In the genomic region with DNA sequence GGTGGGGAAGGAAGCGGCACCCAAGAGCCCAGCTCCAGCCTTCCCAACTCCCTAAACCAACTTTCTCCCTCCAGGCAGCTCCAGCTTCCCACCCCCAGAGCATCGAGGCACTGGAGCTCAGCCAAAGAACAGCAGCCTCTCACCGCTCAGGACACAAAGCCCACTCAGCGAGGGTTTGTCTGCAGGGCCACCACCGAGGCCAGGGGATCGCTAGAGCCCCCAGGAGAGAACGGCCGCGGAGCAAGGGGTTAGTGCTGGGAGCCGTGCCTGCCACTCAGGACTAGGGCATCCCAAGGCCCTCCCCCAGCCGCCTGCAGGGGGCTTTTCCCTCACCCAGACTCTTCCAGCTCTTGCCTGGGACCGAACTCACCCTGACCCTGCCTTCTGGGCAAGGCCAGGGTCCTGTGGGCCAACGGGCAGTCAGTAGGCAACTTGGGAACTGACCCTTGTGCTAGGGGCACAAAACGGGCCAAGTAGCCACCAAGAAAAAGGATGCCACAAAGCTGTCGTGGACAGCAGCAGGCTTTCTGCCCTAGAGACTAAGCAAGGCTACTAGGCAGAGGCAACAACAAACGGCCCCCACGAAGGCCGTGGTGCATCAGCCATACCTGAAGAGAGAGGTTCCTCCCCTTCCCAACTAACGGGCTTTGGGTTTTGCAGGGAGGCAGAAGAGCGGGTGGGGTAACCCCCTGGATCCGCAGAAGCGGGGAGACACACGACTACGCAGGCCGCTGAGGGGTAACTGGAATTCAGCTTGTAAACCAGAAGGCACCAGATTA, we compare ENCODE assay signal across 8 cellular contexts. TPM values are rescaled to one million over a fixed set of nuclear protein-coding genes. Genes with fewer than 3 reads are reported as not detected.
A peak's percentile ranks its signal among the peaks of the same experiment; 100 is the strongest.
DNase-seq lines count a peak whose midpoint lies in the region; ATAC-seq and TF ChIP-seq lines count a peak whose summit lies in the region.

No MANE protein-coding gene starts in this region.

- H3K4me3 ChIP-seq in BJ (ENCODE audit: low read depth, low read length) (peak overlapping the region; percentile 75), lower leg skin (ENCODE audit: low read depth, poor library complexity, severe bottlenecking) (no peak overlapping the region)

- in situ Hi-C loops in KBM-7 (cut with MboI; ENCODE audit: low pct_unique_long_range_greater_than_20kb, low sequenced_read_pairs), result no loop called here

- peaks cover 17% of the 10 kb centered on the region for H3K36me3 Mint-ChIP-seq in central memory CD8-positive, alpha-beta T cell (ENCODE audit: insufficient read depth)
- no peaks in the 10 kb centered on the region for H3K36me3 Mint-ChIP-seq in natural killer cell

- no peak for ATAC-seq in central memory CD8-positive, alpha-beta T cell (replicated peaks; ENCODE audit: extremely low read depth, poor library complexity, severe bottlenecking)
- ATAC-seq in natural killer cell, result no peak
- ATAC-seq in GM18870 (IDR thresholded peaks at IDR 0.05; ENCODE audit: unreplicated experiment), result no peak

- H3K4me3 Mint-ChIP-seq in central memory CD8-positive, alpha-beta T cell, result peak overlapping the region; percentile 99
- H3K4me3 Mint-ChIP-seq in natural killer cell, result peak overlapping the region; percentile 100

- no peak for DNase-seq in BJ (ENCODE audit: low read depth)
- peak; percentile 45 for DNase-seq in KBM-7
- DNase-seq in central memory CD8-positive, alpha-beta T cell (ENCODE audit: low spot score in 2 of 2), result no peak
- DNase-seq in natural killer cell, result no peak
- no peak for DNase-seq in activated CD4-positive, CD25-positive, alpha-beta regulatory T cell (lab: John Stamatoyannopoulos, UW)
- DNase-seq in lower leg skin (ENCODE audit: low spot score in 2 of 2), result no peak
- no peak for DNase-seq in NCI-H510A treated with DMSO at 0.1 percent for 48 hours (lab: John Stamatoyannopoulos, UW)

- H3K36me3 ChIP-seq in BJ (ENCODE audit: control insufficient read depth, insufficient read depth, low read length), result no peaks in the 10 kb centered on the region

- intact Hi-C loops in natural killer cell (cut with micrococcal nuclease), result loop anchor here (5.0 kb wide), 2 partner anchors 42 to 207 kb away; a partner anchor contains a TSS
- intact Hi-C loops in lower leg skin (cut with DNase I; ENCODE audit: low total_unique reads), result no loop called here

- H3K4me1 Mint-ChIP-seq in central memory CD8-positive, alpha-beta T cell, result peaks cover 36% of the 10 kb centered on the region
- H3K4me1 Mint-ChIP-seq in natural killer cell, result peaks cover 41 to 51% of the 10 kb centered on the region in 2 donors

- no peak for TF ChIP-seq POLR2A in lower leg skin (IDR thresholded peaks at IDR 0.05)

- H3K27ac Mint-ChIP-seq in central memory CD8-positive, alpha-beta T cell (ENCODE audit: low read depth), result peak overlapping the region; percentile 35
- peak overlapping the region; percentile 99 to 100 for H3K27ac Mint-ChIP-seq in natural killer cell

- CTCF ChIA-PET in BJ (lab: Yijun Ruan, JAX), result interaction anchor here (1.1 to 4.7 kb wide), 5 partner anchors 8 to 77 kb away, joined by 3 to 19 read pairs (median 3); no protein-coding TSS in a partner anchor

- no peaks in the 10 kb centered on the region for H3K27me3 ChIP-seq in BJ (ENCODE audit: control insufficient read depth, insufficient read depth, low read length)

- 7 to 37% methylated on average over 6 to 25 of the region's 25 CpGs for WGBS in lower leg skin, 2 donors

- TF ChIP-seq CTCF in BJ (IDR thresholded peaks at IDR 0.05; ENCODE audit: insufficient read depth, low read depth, low read length) (no peak), natural killer cell (IDR thresholded peaks at IDR 0.05) (no peak), lower leg skin (IDR thresholded peaks at IDR 0.05) (no peak)

- no peaks in the 10 kb centered on the region for H3K9me3 Mint-ChIP-seq in central memory CD8-positive, alpha-beta T cell
- H3K9me3 Mint-ChIP-seq in natural killer cell, result no peaks in the 10 kb centered on the region

- POLR2A ChIA-PET in BJ (lab: Charles Lee), result no interaction called here

- no peaks in the 10 kb centered on the region for H3K27me3 Mint-ChIP-seq in central memory CD8-positive, alpha-beta T cell
- no peaks in the 10 kb centered on the region for H3K27me3 Mint-ChIP-seq in natural killer cell (ENCODE audit: low read depth in 2 of 2)

RNA-seq across cellular contexts. Expression of a gene that starts 2.3 kb away (rescaled TPM):
- polyA plus RNA-seq in BJ (2011; rRNA removed), result 2.5 and 3.3 TPM in 2 replicates
- 14.6 and 23.4 TPM in 2 replicates for polyA minus RNA-seq in BJ (2011; rRNA and poly(A)+ RNA removed)
- total RNA-seq in natural killer cell (10 to 100 TPM; 65.2 to 76.7 (median 67.5) TPM), lower leg skin (10 to 100 TPM; 32.6 to 51.6 (median 40.9) TPM)

RNA-seq across cellular contexts. Expression of a gene that starts 3.2 kb away (rescaled TPM):
- polyA plus RNA-seq in BJ (2011; rRNA removed), result 6.0 and 8.7 TPM in 2 replicates
- polyA minus RNA-seq in BJ (2011; rRNA and poly(A)+ RNA removed), result 2.7 and 4.2 TPM in 2 replicates
- 1 to 10 TPM; 1.2 to 4.3 (median 1.4) TPM for total RNA-seq in natural killer cell
- total RNA-seq in lower leg skin, result 10 to 100 TPM; 10.1 to 21.6 (median 14.4) TPM

RNA-seq across cellular contexts. Expression of a gene that starts 24.9 kb away (rescaled TPM):
- 0.36 and 0.43 TPM in 2 replicates for polyA plus RNA-seq in BJ (2011; rRNA removed)
- 0.31 TPM in 1 of 2 replicates, not detected in the other for polyA minus RNA-seq in BJ (2011; rRNA and poly(A)+ RNA removed)
- total RNA-seq in natural killer cell (10 to 100 TPM; 14.3 to 17.1 (median 15.2) TPM), lower leg skin (10 to 100 TPM in 1 of 4 donors, 1 to 10 TPM in 2, under 1 TPM in 1; 0.76 to 11.8 (median 4.2) TPM)

RNA-seq across cellular contexts. Expression of a gene that starts 34.5 kb away (rescaled TPM):
- polyA plus RNA-seq in BJ (2011; rRNA removed), result 61.4 and 76.0 TPM in 2 replicates
- polyA minus RNA-seq in BJ (2011; rRNA and poly(A)+ RNA removed), result 35.3 and 36.7 TPM in 2 replicates
- 10 to 100 TPM; 63.4 to 82.3 (median 73.1) TPM for total RNA-seq in natural killer cell
- total RNA-seq in lower leg skin, result 10 to 100 TPM; 32.6 to 70.9 (median 51.1) TPM

RNA-seq across cellular contexts. Expression of a gene that starts 43.2 kb away (rescaled TPM):
- polyA plus RNA-seq in BJ (2011; rRNA removed), result 0.39 and 0.82 TPM in 2 replicates
- 0.62 TPM in 1 of 2 replicates, not detected in the other for polyA minus RNA-seq in BJ (2011; rRNA and poly(A)+ RNA removed)
- total RNA-seq in natural killer cell (100 to 1,000 TPM; 352 to 398 (median 384) TPM), lower leg skin (10 to 100 TPM in 2 of 4 donors, 1 to 10 TPM in 2; 2.7 to 14.8 (median 10.5) TPM)
